Comparison of ENCODE assay signal across 21 cellular contexts in genomic region chr5:15887072-15887471, GRCh38.
DNase-seq lines count a peak whose midpoint lies in the region; ATAC-seq and FAIRE-seq lines count a peak whose summit lies in the region.
"Had no signal": no experiment of that assay in that cellular context is flagged by ENCODE, and none has a peak within 500 bp of the region (broad histone marks: within the 10 kb centered on the region; RNA-seq: fewer than 3 reads in every experiment).

No MANE protein-coding gene starts in this region.

- H3K27me3 Mint-ChIP-seq in activated CD4-positive, alpha-beta T cell treated with anti-CD3 and anti-CD28 coated beads for 36 hours, result no peaks in the 10 kb centered on the region
- H3K27me3 Mint-ChIP-seq: CD4-positive, alpha-beta memory T cell; IgD-negative memory B cell had no signal

- H3K4ac ChIP-seq in mesenchymal stem cell (ENCODE audit: low read depth in 1 of 2, low read length in 2 of 2), result no peak overlapping the region

- H3K36me3 Mint-ChIP-seq in activated CD4-positive, alpha-beta T cell treated with anti-CD3 and anti-CD28 coated beads for 36 hours (ENCODE audit: low read depth), result no peaks in the 10 kb centered on the region
- H3K36me3 Mint-ChIP-seq: CD14-positive monocyte; CD4-positive, alpha-beta memory T cell; IgD-negative memory B cell had no signal

- H4K91ac ChIP-seq in mesenchymal stem cell (ENCODE audit: low read length), result no peak overlapping the region

- CTCF ChIA-PET in activated CD4-positive, alpha-beta T cell treated with anti-CD3 and anti-CD28 coated beads for 36 hours (lab: Charles Lee), result no interaction called here

- ATAC-seq in GM21576 (IDR thresholded peaks at IDR 0.05; ENCODE audit: unreplicated experiment), result no peak
- ATAC-seq in activated CD4-positive, alpha-beta T cell treated with anti-CD3 and anti-CD28 coated beads for 36 hours, result no peak

- no peak overlapping the region for H2BK15ac ChIP-seq in mesenchymal stem cell (ENCODE audit: low read depth, poor library complexity, severe bottlenecking)

- H3K27ac ChIP-seq in SJCRH30 (peak overlapping the region; percentile 48), mesenchymal stem cell (ENCODE audit: low read length, poor library complexity, severe bottlenecking) (no peak overlapping the region)
- H3K27ac ChIP-seq: BLaER1, GM23248, HL-60 had no signal

- no peaks in the 10 kb centered on the region for H3K9me3 Mint-ChIP-seq in activated CD4-positive, alpha-beta T cell treated with anti-CD3 and anti-CD28 coated beads for 36 hours (ENCODE audit: low read depth)

- no peak overlapping the region for H2AFZ ChIP-seq in mesenchymal stem cell (ENCODE audit: low read depth, low read length)
- H2AFZ ChIP-seq: GM23248 had no signal

- no peak overlapping the region for H2BK5ac ChIP-seq in mesenchymal stem cell (ENCODE audit: low read depth, low read length, poor library complexity, severe bottlenecking)

- peak; percentile 91 for FAIRE-seq in endometrium (lab: Jason Lieb, UNC)
- FAIRE-seq: GM19239, H54 had no signal

- WGBS in mesenchymal stem cell, result 13% methylated on average over 1 of the region's 3 CpGs

- no peak overlapping the region for H2BK120ac ChIP-seq in mesenchymal stem cell (ENCODE audit: low read depth, low read length)

- POLR2A ChIA-PET in activated CD4-positive, alpha-beta T cell treated with anti-CD3 and anti-CD28 coated beads for 36 hours (lab: Charles Lee), result no interaction called here

- peaks cover 14% of the 10 kb centered on the region; the same call in 1 of the 2 replicates for H3K4me1 ChIP-seq in SJCRH30
- H3K4me1 ChIP-seq in mesenchymal stem cell (ENCODE audit: control insufficient read depth, insufficient read depth, low read depth, low read length), result peaks cover 10% of the 10 kb centered on the region
- H3K4me1 ChIP-seq: BLaER1 had no signal

- H4K8ac ChIP-seq in mesenchymal stem cell (ENCODE audit: low read length), result no peak overlapping the region

- H3K9ac ChIP-seq in mesenchymal stem cell (ENCODE audit: low read length), result no peak overlapping the region
- H3K9ac ChIP-seq: BLaER1, GM23248 had no signal

- DNase-seq in GOT3 (lab: John Stamatoyannopoulos, UW) (peak; percentile 74), SJCRH30 (peak; percentile 17 to 44), mesenchymal stem cell (peak; percentile 31), mucosa of gallbladder (ENCODE audit: low spot score) (no peak), NCI-H1694 (lab: John Stamatoyannopoulos, UW) (no peak)
- DNase-seq in activated CD4-positive, alpha-beta T cell treated with anti-CD3 and anti-CD28 coated beads for 36 hours, result no peak
- DNase-seq: CD4-positive, alpha-beta memory T cell; DMS153; DMS79; GF-D8; GM23248; HCEC 1CT; KBM-7 had no signal

- no peak overlapping the region for H3K18ac ChIP-seq in mesenchymal stem cell (ENCODE audit: low read depth in 1 of 2, low read length in 2 of 2)

- H3K36me3 ChIP-seq in SJCRH30 (no peaks in the 10 kb centered on the region), mesenchymal stem cell (ENCODE audit: control insufficient read depth in 1 of 2, insufficient read depth in 2 of 2, low read depth in 1 of 2, low read length in 2 of 2) (no peaks in the 10 kb centered on the region)
- H3K36me3 ChIP-seq: BLaER1 had no signal

- H3K4me3 ChIP-seq in SJCRH30 (no peak overlapping the region), mesenchymal stem cell (ENCODE audit: insufficient read depth in 1 of 2, low read depth in 1 of 2, low read length in 2 of 2) (no peak overlapping the region)
- H3K4me3 ChIP-seq: BLaER1, GM23248 had no signal

- no peaks in the 10 kb centered on the region for H3K9me3 ChIP-seq in SJCRH30 (replicated peaks)
- no peaks in the 10 kb centered on the region for H3K9me3 ChIP-seq in mesenchymal stem cell (ENCODE audit: control insufficient read depth, low read length)
- H3K9me3 ChIP-seq: BLaER1 had no signal

- peak overlapping the region; percentile 53 for H2AK5ac ChIP-seq in mesenchymal stem cell (ENCODE audit: low read length, severe bottlenecking)

- H3K14ac ChIP-seq in mesenchymal stem cell (ENCODE audit: low read length in 2 of 2), result no peak overlapping the region

- H3K79me1 ChIP-seq in mesenchymal stem cell (replicated peaks; ENCODE audit: low read length, poor library complexity, severe bottlenecking), result peaks cover 27% of the 10 kb centered on the region

- H3K4me2 ChIP-seq in mesenchymal stem cell (ENCODE audit: low read length, poor library complexity, severe bottlenecking), result no peak overlapping the region
- H3K4me2 ChIP-seq: BLaER1 had no signal

- intact Hi-C loops in activated CD4-positive, alpha-beta T cell treated with anti-CD3 and anti-CD28 coated beads for 36 hours (cut with DNase I, micrococcal nuclease), result no loop called here

- no peak overlapping the region for H3K27ac Mint-ChIP-seq in activated CD4-positive, alpha-beta T cell treated with anti-CD3 and anti-CD28 coated beads for 36 hours
- H3K27ac Mint-ChIP-seq: CD14-positive monocyte; CD4-positive, alpha-beta memory T cell; IgD-negative memory B cell had no signal

- H3K27me3 ChIP-seq in SJCRH30 (no peaks in the 10 kb centered on the region), mesenchymal stem cell (ENCODE audit: control insufficient read depth in 1 of 2, insufficient read depth in 1 of 2, low read length in 2 of 2) (no peaks in the 10 kb centered on the region)
- H3K27me3 ChIP-seq: BLaER1 had no signal

- H3K4me1 Mint-ChIP-seq in activated CD4-positive, alpha-beta T cell treated with anti-CD3 and anti-CD28 coated beads for 36 hours, result no peaks in the 10 kb centered on the region
- H3K4me1 Mint-ChIP-seq: CD14-positive monocyte; CD4-positive, alpha-beta memory T cell; IgD-negative memory B cell had no signal

- H3K4me3 Mint-ChIP-seq in activated CD4-positive, alpha-beta T cell treated with anti-CD3 and anti-CD28 coated beads for 36 hours, result no peak overlapping the region
- H3K4me3 Mint-ChIP-seq: CD14-positive monocyte; CD4-positive, alpha-beta memory T cell; IgD-negative memory B cell had no signal

- H2BK12ac ChIP-seq in mesenchymal stem cell (ENCODE audit: low read length in 2 of 2), result no peak overlapping the region

- H3K23ac ChIP-seq in mesenchymal stem cell (ENCODE audit: low read length in 2 of 2), result no peak overlapping the region

Comparison
In these comparisons a context has a peak if more than half of its experiments do, and no peak if none do; other contexts are left out.
1. DNase-seq: peak in GOT3 (single experiment), SJCRH30 (2 of 2) and mesenchymal stem cell (single experiment); none in mucosa of gallbladder (single experiment), NCI-H1694 (single experiment) and activated CD4-positive, alpha-beta T cell treated with anti-CD3 and anti-CD28 coated beads for 36 hours (single experiment).